In genomic region chr10:84820121-84820520, GRCh38 we compare ENCODE assay signal across 16 cellular contexts.
A peak's percentile ranks its signal among the peaks of the same experiment; 100 is the strongest.
DNase-seq lines count a peak whose midpoint lies in the region; ATAC-seq, FAIRE-seq and TF ChIP-seq lines count a peak whose summit lies in the region.
"Had no signal": no experiment of that assay in that cellular context is flagged by ENCODE, and none has a peak within 500 bp of the region (broad histone marks: within the 10 kb centered on the region; RNA-seq: fewer than 3 reads in every experiment).

No MANE protein-coding gene starts in this region.

- no peaks in the 10 kb centered on the region for H4K20me1 ChIP-seq in HepG2 (ENCODE audit: insufficient read depth, low read length)
- H4K20me1 ChIP-seq: BLaER1 treated with 17β-estradiol and CSF1 and Interleukin-3, amounts not matched to agents 10 nM and 100 nM had no signal

- ATAC-seq in HepG2 (no peak), right lobe of liver (no peak), upper lobe of right lung (no peak), lower lobe of right lung (no peak), sciatic nerve (no peak)

- no peak for TF ChIP-seq EP300 in HepG2 (IDR thresholded peaks at IDR 0.05; ENCODE audit: low read depth in 2 of 2, low read length in 2 of 2)
- no peak for TF ChIP-seq EP300 in HepG2 (CRISPR knock-in tag; IDR thresholded peaks at IDR 0.05; ENCODE audit: borderline replicate concordance)

- no peak overlapping the region for H3K9ac ChIP-seq in HepG2 (ENCODE audit: insufficient read depth, low read depth, low read length)
- H3K9ac ChIP-seq: BLaER1 treated with 17β-estradiol and CSF1 and Interleukin-3, amounts not matched to agents 10 nM and 100 nM had no signal

- no peaks in the 10 kb centered on the region for H3K79me2 ChIP-seq in HepG2 (ENCODE audit: insufficient read depth, low read length)

- no peak overlapping the region for H3K4me2 ChIP-seq in HepG2 (ENCODE audit: low read depth, low read length)
- H3K4me2 ChIP-seq: BLaER1 treated with 17β-estradiol and CSF1 and Interleukin-3, amounts not matched to agents 10 nM and 100 nM had no signal

- H2AFZ ChIP-seq in HepG2 (ENCODE audit: low read length) = no peak overlapping the region

- POLR2A ChIA-PET in HepG2 (lab: Yijun Ruan, JAX) = no interaction called here

- CTCF ChIA-PET in HepG2 (lab: Yijun Ruan, JAX; ENCODE audit: low intra/inter-chr PET ratio, low total read pairs) = no interaction called here

- in situ Hi-C loops in HepG2 (cut with HindIII; ENCODE audit: extremely low pct_ligation_motif_present, low pct_unique_long_range_greater_than_20kb) = no loop called here

- H3K27me3 ChIP-seq in HepG2 (ENCODE audit: control insufficient read depth in 1 of 2, insufficient read depth in 2 of 2, low read length in 2 of 2) (no peaks in the 10 kb centered on the region), right lobe of liver (no peaks in the 10 kb centered on the region), upper lobe of right lung (no peaks in the 10 kb centered on the region), lower lobe of right lung (ENCODE audit: low read depth) (no peaks in the 10 kb centered on the region)
- H3K27me3 ChIP-seq: BLaER1 treated with 17β-estradiol and CSF1 and Interleukin-3, amounts not matched to agents 10 nM and 100 nM; neutrophil; testis had no signal

- H3K4me3 ChIP-seq in HepG2 (replicated peaks in 1 of 3; ENCODE audit: insufficient read depth in 1 of 3, low read depth in 2 of 3, low read length in 3 of 3) = no peak overlapping the region
- H3K4me3 ChIP-seq in right lobe of liver = no peak overlapping the region
- no peak overlapping the region for H3K4me3 ChIP-seq in upper lobe of right lung
- no peak overlapping the region for H3K4me3 ChIP-seq in lower lobe of right lung
- H3K4me3 ChIP-seq: BLaER1 treated with 17β-estradiol and CSF1 and Interleukin-3, amounts not matched to agents 10 nM and 100 nM; testis had no signal

- intact Hi-C loops in HepG2 (cut with micrococcal nuclease; ENCODE audit: unreplicated experiment) = no loop called here
- intact Hi-C loops in right lobe of liver (cut with DNase I) = no loop called here
- intact Hi-C loops in upper lobe of right lung (cut with DNase I) = no loop called here
- intact Hi-C loops in lower lobe of right lung (cut with DNase I) = no loop called here
- intact Hi-C loops in sciatic nerve (cut with DNase I) = no loop called here

- FAIRE-seq in HepG2 (lab: Jason Lieb, UNC) = no peak

- H3K27ac ChIP-seq in HepG2 (ENCODE audit: extremely low read length, insufficient read depth, low read length) (no peak overlapping the region), right lobe of liver (no peak overlapping the region), upper lobe of right lung (no peak overlapping the region), lower lobe of right lung (no peak overlapping the region)
- H3K27ac ChIP-seq: BLaER1 treated with 17β-estradiol and CSF1 and Interleukin-3, amounts not matched to agents 10 nM and 100 nM; epithelial cell of prostate; neutrophil; testis had no signal

- no TSS peak for BruUV-seq in HepG2 (replicated peaks; lab: Mats Ljungman, UMichigan)

- no peaks in the 10 kb centered on the region for H3K4me1 ChIP-seq in HepG2 (ENCODE audit: insufficient read depth, low read length)
- H3K4me1 ChIP-seq in right lobe of liver = no peaks in the 10 kb centered on the region
- H3K4me1 ChIP-seq in upper lobe of right lung = no peaks in the 10 kb centered on the region
- H3K4me1 ChIP-seq in lower lobe of right lung = no peaks in the 10 kb centered on the region
- H3K4me1 ChIP-seq: BLaER1 treated with 17β-estradiol and CSF1 and Interleukin-3, amounts not matched to agents 10 nM and 100 nM; testis had no signal

- TF ChIP-seq POLR2A in HepG2 (IDR thresholded peaks at IDR 0.05; ENCODE audit: insufficient read depth in 1 of 2, low read depth in 2 of 2, low read length in 2 of 2) (no peak), right lobe of liver (IDR thresholded peaks at IDR 0.05) (no peak)

- H3K36me3 ChIP-seq in HepG2 (replicated peaks in 1 of 2; ENCODE audit: control insufficient read depth in 1 of 2, insufficient read depth in 2 of 2, low read length in 2 of 2) (no peaks in the 10 kb centered on the region), right lobe of liver (no peaks in the 10 kb centered on the region), upper lobe of right lung (no peaks in the 10 kb centered on the region), lower lobe of right lung (no peaks in the 10 kb centered on the region)
- H3K36me3 ChIP-seq: BLaER1 treated with 17β-estradiol and CSF1 and Interleukin-3, amounts not matched to agents 10 nM and 100 nM; neutrophil had no signal

- peak; percentile 11 for DNase-seq in HepG2 (ENCODE audit: low spot score)
- no peak for DNase-seq in right lobe of liver
- peak; percentile 68 for DNase-seq in NCI-H1694 (lab: John Stamatoyannopoulos, UW)
- peak; percentile 42 for DNase-seq in SW480 (ENCODE audit: low spot score)
- DNase-seq in upper lobe of right lung = no peak
- no peak for DNase-seq in lower lobe of right lung
- no peak for DNase-seq in EL
- no peak for DNase-seq in sciatic nerve (ENCODE audit: low spot score)
- DNase-seq: activated CD4-positive, alpha-beta T cell treated with anti-CD3 and anti-CD28 coated beads, Interleukin-2, amount 10 ng/mL, durations not matched to agents 7 days and 5 days; activated naive CD8-positive, alpha-beta T cell treated with anti-CD3 and anti-CD28 coated beads, Interleukin-2, amount 10 ng/mL, durations not matched to agents 7 days and 5 days; immature natural killer cell; stimulated activated CD4-positive, alpha-beta T cell treated with anti-CD3 and anti-CD28 coated beads, Interleukin-4, amount 100 ng/mL, for 4 hours; testis had no signal

- TF ChIP-seq CTCF in HepG2 (CRISPR knock-in tag; IDR thresholded peaks at IDR 0.05) = peak; percentile 31
- TF ChIP-seq CTCF in right lobe of liver (IDR thresholded peaks at IDR 0.05) = peak in 2 of 4 donors; percentile 14 to 18
- TF ChIP-seq CTCF in upper lobe of right lung (IDR thresholded peaks at IDR 0.05) = peak; percentile 12
- TF ChIP-seq CTCF in lower lobe of right lung (IDR thresholded peaks at IDR 0.05) = no peak

- no peaks in the 10 kb centered on the region for H3K9me3 ChIP-seq in HepG2 (ENCODE audit: low read length)
- H3K9me3 ChIP-seq in right lobe of liver = no peaks in the 10 kb centered on the region
- no peaks in the 10 kb centered on the region for H3K9me3 ChIP-seq in upper lobe of right lung
- no peaks in the 10 kb centered on the region for H3K9me3 ChIP-seq in lower lobe of right lung
- H3K9me3 ChIP-seq: BLaER1 treated with 17β-estradiol and CSF1 and Interleukin-3, amounts not matched to agents 10 nM and 100 nM; neutrophil; testis had no signal

- TF ChIP-seq RAD21 in HepG2 (CRISPR knock-in tag; IDR thresholded peaks at IDR 0.05) = no peak

- 13% methylated on average over 3 of the region's 3 CpGs for WGBS in HepG2 (ENCODE audit: low lambda C conversion rate)
- 60% methylated on average over 3 of the region's 3 CpGs for WGBS in right lobe of liver (ENCODE audit: insufficient coverage, low coverage, low lambda C conversion rate, missing lambda C conversion rate)

TF ChIP-seq in HepG2, 621 proteins besides CTCF, POLR2A, EP300 and RAD21 (continues in another document):
- no peak for TF ChIP-seq ZBTB7A (CRISPR knock-in tag; IDR thresholded peaks at IDR 0.05)
- no peak for TF ChIP-seq JUNB (CRISPR knock-in tag; IDR thresholded peaks at IDR 0.05; ENCODE audit: borderline replicate concordance)
- no peak for TF ChIP-seq ZNF350 (CRISPR knock-in tag; IDR thresholded peaks at IDR 0.05; ENCODE audit: borderline replicate concordance, low read depth)
- TF ChIP-seq ZNF83 (CRISPR knock-in tag; IDR thresholded peaks at IDR 0.05; ENCODE audit: borderline replicate concordance) = no peak
- TF ChIP-seq STAG1 (CRISPR knock-in tag; IDR thresholded peaks at IDR 0.05) = no peak
- TF ChIP-seq ZBTB39 (CRISPR knock-in tag; IDR thresholded peaks at IDR 0.05) = no peak
- no peak for TF ChIP-seq ZNF660 (CRISPR knock-in tag; IDR thresholded peaks at IDR 0.05; ENCODE audit: borderline replicate concordance, low read depth)
- TF ChIP-seq EZH2 (conservative IDR thresholded peaks at IDR 0.05; ENCODE audit: low read depth, low read length) = no peak
- TF ChIP-seq IKZF1 (IDR thresholded peaks at IDR 0.05) = no peak
- no peak for TF ChIP-seq ZNF790 (CRISPR knock-in tag; IDR thresholded peaks at IDR 0.05; ENCODE audit: borderline replicate concordance)
- TF ChIP-seq MTF2 (CRISPR knock-in tag; IDR thresholded peaks at IDR 0.05; ENCODE audit: borderline replicate concordance) = no peak
- no peak for TF ChIP-seq SKI (IDR thresholded peaks at IDR 0.05; ENCODE audit: partially characterized antibody)
- no peak for TF ChIP-seq NFYB (CRISPR knock-in tag; IDR thresholded peaks at IDR 0.05)
- no peak for TF ChIP-seq ZNF747 (CRISPR knock-in tag; IDR thresholded peaks at IDR 0.05; ENCODE audit: borderline replicate concordance)
- TF ChIP-seq PHB2 (IDR thresholded peaks at IDR 0.05; ENCODE audit: partially characterized antibody) = no peak

Comparison
In these comparisons a context has a peak if more than half of its experiments do, and no peak if none do; other contexts are left out.
1. DNase-seq: peak in HepG2 (single experiment), NCI-H1694 (single experiment) and SW480 (single experiment); none in right lobe of liver (0 of 3), upper lobe of right lung (single experiment), lower lobe of right lung (single experiment), EL (single experiment) and sciatic nerve (single experiment).